Comparison of ENCODE assay signal across 13 cellular contexts in genomic region chr19:48168689-48169088, GRCh38. TPM values are rescaled to one million over a fixed set of nuclear protein-coding genes. Genes with fewer than 3 reads are reported as not detected.
DNase-seq lines count a peak whose midpoint lies in the region; ATAC-seq, FAIRE-seq and TF ChIP-seq lines count a peak whose summit lies in the region.
"Had no signal": no experiment of that assay in that cellular context is flagged by ENCODE, and none has a peak within 500 bp of the region (broad histone marks: within the 10 kb centered on the region; RNA-seq: fewer than 3 reads in every experiment).

No MANE protein-coding gene starts in this region.

- FAIRE-seq in urothelium cell line (lab: Jason Lieb, UNC), result no peak
- FAIRE-seq: HTR-8/SVneo had no signal

- peak overlapping the region; percentile 95; the same call in 2 of the 3 replicates for H3K4me3 Mint-ChIP-seq in GM23338
- H3K4me3 Mint-ChIP-seq in activated CD8-positive, alpha-beta T cell treated with anti-CD3 and anti-CD28 coated beads, Interleukin-2, amount 10 ng/mL, durations not matched to agents 7 days and 5 days, result peak overlapping the region; percentile 88
- H3K4me3 Mint-ChIP-seq in mesothelial cell of epicardium, result peak overlapping the region; percentile 96

- H3K27me3 ChIP-seq in BLaER1 (no peaks in the 10 kb centered on the region), GM23338 (ENCODE audit: insufficient read depth) (no peaks in the 10 kb centered on the region)

- 0 out of 2 replicates have a peak overlapping the region, but pooled peaks have one; percentile 79 for H3K4me3 ChIP-seq in BLaER1
- no peak overlapping the region for H3K4me3 ChIP-seq in GM23338
- H3K4me3 ChIP-seq: lung had no signal

- peak overlapping the region; percentile 58 for H3K4me2 ChIP-seq in BLaER1
- no peak overlapping the region; the same call in 1 of the 2 replicates for H3K4me2 ChIP-seq in GM23338

- H3K36me3 ChIP-seq in BLaER1 (peaks cover 28% of the 10 kb centered on the region), GM23338 (ENCODE audit: insufficient read depth) (peaks cover 14% of the 10 kb centered on the region)

- H4K20me1 ChIP-seq in BLaER1 (peaks cover 29% of the 10 kb centered on the region), GM23338 (replicated peaks; ENCODE audit: insufficient read depth) (peaks cover 20% of the 10 kb centered on the region)

- DNase-seq in GM23338 (ENCODE audit: low spot score) (no peak), mesothelial cell of epicardium (ENCODE audit: low spot score in 2 of 2, unreplicated experiment in 2 of 2) (no peak), urothelium cell line (ENCODE audit: low spot score) (no peak)
- DNase-seq in activated CD8-positive, alpha-beta T cell treated with anti-CD3 and anti-CD28 coated beads, Interleukin-2, amount 10 ng/mL, durations not matched to agents 7 days and 5 days, result no peak
- DNase-seq: activated CD4-positive, alpha-beta T cell treated with anti-CD3 and anti-CD28 coated beads, Interleukin-2, amount 50 U/mL, for 48 hours; NCI-H1930; stimulated activated CD4-positive, alpha-beta T cell treated with anti-CD3 and anti-CD28 coated beads, Interleukin-4, amount 100 ng/mL, for 4 hours had no signal

- H3K9me3 Mint-ChIP-seq in GM23338 (no peaks in the 10 kb centered on the region; the same call in 1 of the 3 replicates), mesothelial cell of epicardium (no peaks in the 10 kb centered on the region)
- H3K9me3 Mint-ChIP-seq in activated CD8-positive, alpha-beta T cell treated with anti-CD3 and anti-CD28 coated beads, Interleukin-2, amount 10 ng/mL, durations not matched to agents 7 days and 5 days (ENCODE audit: insufficient read depth), result no peaks in the 10 kb centered on the region

- H3K9me2 ChIP-seq in GM23338 (ENCODE audit: insufficient read depth), result no peaks in the 10 kb centered on the region

- peaks cover 70% of the 10 kb centered on the region for H3K4me1 ChIP-seq in BLaER1
- peaks cover 8% of the 10 kb centered on the region for H3K4me1 ChIP-seq in GM23338 (ENCODE audit: insufficient read depth)

- peaks cover 59% of the 10 kb centered on the region for H3K79me2 ChIP-seq in GM23338 (replicated peaks; ENCODE audit: insufficient read depth)

- H3F3A ChIP-seq in GM23338 (replicated peaks; ENCODE audit: low read depth), result no peaks in the 10 kb centered on the region

- CTCF ChIA-PET in activated CD8-positive, alpha-beta T cell treated with anti-CD3 and anti-CD28 coated beads, Interleukin-2, amount 10 ng/mL, durations not matched to agents 7 days and 5 days (lab: Charles Lee), result interaction anchor here (1.3 kb wide), 1 partner anchor 92 kb away, joined by 5 read pairs; no protein-coding TSS in a partner anchor

- peaks cover 35% of the 10 kb centered on the region for H3K36me3 Mint-ChIP-seq in GM23338 (ENCODE audit: low read depth)
- H3K36me3 Mint-ChIP-seq in activated CD8-positive, alpha-beta T cell treated with anti-CD3 and anti-CD28 coated beads, Interleukin-2, amount 10 ng/mL, durations not matched to agents 7 days and 5 days (ENCODE audit: low read depth), result peaks cover 45% of the 10 kb centered on the region
- H3K36me3 Mint-ChIP-seq in mesothelial cell of epicardium, result peaks cover 11% of the 10 kb centered on the region

- H3K27ac Mint-ChIP-seq in GM23338 (no peak overlapping the region), mesothelial cell of epicardium (peak overlapping the region; percentile 77)
- H3K27ac Mint-ChIP-seq in activated CD8-positive, alpha-beta T cell treated with anti-CD3 and anti-CD28 coated beads, Interleukin-2, amount 10 ng/mL, durations not matched to agents 7 days and 5 days, result peak overlapping the region; percentile 14

- H3K27ac ChIP-seq in BLaER1, result peak overlapping the region; percentile 53; the same call in 1 of the 2 replicates
- no peak overlapping the region for H3K27ac ChIP-seq in GM23338 (ENCODE audit: low read depth)

- H3K9ac ChIP-seq in BLaER1, result no peak overlapping the region

- POLR2A ChIA-PET in activated CD8-positive, alpha-beta T cell treated with anti-CD3 and anti-CD28 coated beads, Interleukin-2, amount 10 ng/mL, durations not matched to agents 7 days and 5 days (lab: Charles Lee), result interaction anchor here (0.9 kb wide), 1 partner anchor 87 kb away, joined by 4 read pairs; the partner anchor contains the start of gene CARD8

- no peaks in the 10 kb centered on the region for H3K9me3 ChIP-seq in BLaER1

- H2AFZ ChIP-seq in GM23338, result no peak overlapping the region

- TF ChIP-seq CTCF in GM23338 (conservative IDR thresholded peaks at IDR 0.05; ENCODE audit: low read depth in 2 of 2), result no peak
- TF ChIP-seq CTCF in mesothelial cell of epicardium (IDR thresholded peaks at IDR 0.05; ENCODE audit: unreplicated experiment), result no peak

- no peak for ATAC-seq in GM23338
- ATAC-seq in activated CD8-positive, alpha-beta T cell treated with anti-CD3 and anti-CD28 coated beads, Interleukin-2, amount 10 ng/mL, durations not matched to agents 7 days and 5 days, result no peak
- ATAC-seq in HG03108 (IDR thresholded peaks at IDR 0.05; ENCODE audit: unreplicated experiment), result no peak
- no peak for ATAC-seq in GM19397 (IDR thresholded peaks at IDR 0.05; ENCODE audit: unreplicated experiment)
- no peak for ATAC-seq in HG02885 (IDR thresholded peaks at IDR 0.05; ENCODE audit: poor library complexity, unreplicated experiment)

- H3K27me3 Mint-ChIP-seq in GM23338 (ENCODE audit: insufficient read depth, low read depth, poor library complexity) (peaks cover 8% of the 10 kb centered on the region), mesothelial cell of epicardium (ENCODE audit: low read depth) (no peaks in the 10 kb centered on the region)
- no peaks in the 10 kb centered on the region for H3K27me3 Mint-ChIP-seq in activated CD8-positive, alpha-beta T cell treated with anti-CD3 and anti-CD28 coated beads, Interleukin-2, amount 10 ng/mL, durations not matched to agents 7 days and 5 days (ENCODE audit: low read depth)

- H3K4me1 Mint-ChIP-seq in GM23338 (peaks cover 17% of the 10 kb centered on the region), mesothelial cell of epicardium (peaks cover 18% of the 10 kb centered on the region)
- H3K4me1 Mint-ChIP-seq in activated CD8-positive, alpha-beta T cell treated with anti-CD3 and anti-CD28 coated beads, Interleukin-2, amount 10 ng/mL, durations not matched to agents 7 days and 5 days (ENCODE audit: low read depth), result peaks cover 38% of the 10 kb centered on the region

TF ChIP-seq in GM23338, 12 proteins besides CTCF, POLR2A, EP300 and RAD21 (continues in another document):
- no peak for TF ChIP-seq ZNF331 (CRISPR knock-in tag; IDR thresholded peaks at IDR 0.05; ENCODE audit: low read depth)
- no peak for TF ChIP-seq POLR2AphosphoS5 (IDR thresholded peaks at IDR 0.05; ENCODE audit: low read depth)
- no peak for TF ChIP-seq STAT1 (IDR thresholded peaks at IDR 0.05; ENCODE audit: unreplicated experiment)
- TF ChIP-seq CREB1 (CRISPR knock-in tag; IDR thresholded peaks at IDR 0.05; ENCODE audit: low read depth), result no peak

RNA-seq across cellular contexts. Expression of gene LIG1, which starts 1.5 kb away (rescaled TPM):
- total RNA-seq in GM23338 (2014; rRNA removed; shearing (Covaris generic)), result 75.0 and 79.3 TPM in 2 replicates
- 96.9 and 122 TPM in 2 replicates for polyA plus RNA-seq in GM23338 (2016; fragmentation: Nextera tagmentation; extraction: Ambion mirVana)
- total RNA-seq in activated CD8-positive, alpha-beta T cell treated with anti-CD3 and anti-CD28 coated beads, Interleukin-2, amount 10 ng/mL, durations not matched to agents 7 days and 5 days, result 100 to 1,000 TPM; 190 to 198 TPM
- 62.6 to 72.8 TPM (median 66.5 TPM) in 3 replicates for total RNA-seq in mesothelial cell of epicardium

RNA-seq across cellular contexts. Expression of gene ZSWIM9, which starts 1.8 kb away (rescaled TPM):
- total RNA-seq in GM23338 (2014; rRNA removed; shearing (Covaris generic)), result 9.1 and 10.6 TPM in 2 replicates
- 2.9 and 4.2 TPM in 2 replicates for polyA plus RNA-seq in GM23338 (2016; fragmentation: Nextera tagmentation; extraction: Ambion mirVana)
- total RNA-seq in activated CD8-positive, alpha-beta T cell treated with anti-CD3 and anti-CD28 coated beads, Interleukin-2, amount 10 ng/mL, durations not matched to agents 7 days and 5 days, result 10 to 100 TPM in 1 of 2 experiments, 1 to 10 TPM in 1; 9.0 to 10.3 TPM
- total RNA-seq in mesothelial cell of epicardium, result 9.3 to 11.7 TPM (median 10.2 TPM) in 3 replicates

RNA-seq across cellular contexts. Expression of gene PLA2G4C, which starts 58.1 kb away (rescaled TPM):
- total RNA-seq in GM23338 (2014; rRNA removed; shearing (Covaris generic)), result 2.0 and 3.4 TPM in 2 replicates
- 2.9 and 4.1 TPM in 2 replicates for polyA plus RNA-seq in GM23338 (2016; fragmentation: Nextera tagmentation; extraction: Ambion mirVana)
- 1 to 10 TPM in 1 of 2 experiments, under 1 TPM in 1; 0.73 to 1.8 TPM for total RNA-seq in activated CD8-positive, alpha-beta T cell treated with anti-CD3 and anti-CD28 coated beads, Interleukin-2, amount 10 ng/mL, durations not matched to agents 7 days and 5 days
- total RNA-seq in mesothelial cell of epicardium, result 1.6 to 2.5 TPM (median 2.0 TPM) in 3 replicates
